In genomic region chr4:183721207-183722081, GRCh38 we compare ENCODE assay signal across 1 cellular context.
A peak's percentile ranks its signal among the peaks of the same experiment; 100 is the strongest.
TF ChIP-seq lines count a peak whose summit lies in the region.

No MANE protein-coding gene starts in this region.

TF ChIP-seq in HepG2, 621 proteins besides CTCF, POLR2A, EP300 and RAD21 (continued from another document and continues in another):
- no peak for TF ChIP-seq CREB1 (IDR thresholded peaks at IDR 0.05)
- TF ChIP-seq CREB1 (CRISPR knock-in tag; IDR thresholded peaks at IDR 0.05) = 0 out of 2 replicates have a peak, but pooled peaks have one; percentile 36
- no peak for TF ChIP-seq GTF3A (CRISPR knock-in tag; conservative IDR thresholded peaks at IDR 0.05)
- TF ChIP-seq KLF12 (CRISPR knock-in tag; IDR thresholded peaks at IDR 0.05; ENCODE audit: borderline replicate concordance) = 0 out of 2 replicates have a peak, but pooled peaks have one; percentile 32
- TF ChIP-seq MED1 (CRISPR knock-in tag; IDR thresholded peaks at IDR 0.05) = peak; percentile 69
- no peak for TF ChIP-seq HINFP (CRISPR knock-in tag; IDR thresholded peaks at IDR 0.05; ENCODE audit: low read depth)
- 0 out of 2 replicates have a peak, but pooled peaks have one; percentile 30 for TF ChIP-seq SALL2 (CRISPR knock-in tag; IDR thresholded peaks at IDR 0.05)
- peak; percentile 21; the same call in 1 of the 2 replicates for TF ChIP-seq TBX2 (CRISPR knock-in tag; IDR thresholded peaks at IDR 0.05; ENCODE audit: borderline replicate concordance)
- no peak for TF ChIP-seq ZNF280D (CRISPR knock-in tag; IDR thresholded peaks at IDR 0.05)
- TF ChIP-seq ZNF614 (CRISPR knock-in tag; IDR thresholded peaks at IDR 0.05; ENCODE audit: borderline replicate concordance) = peak; percentile 92
- no peak; the same call in 1 of the 2 replicates for TF ChIP-seq ZNF749 (CRISPR knock-in tag; IDR thresholded peaks at IDR 0.05; ENCODE audit: borderline replicate concordance)
- peak; percentile 67 for TF ChIP-seq TFAP4 (IDR thresholded peaks at IDR 0.05; ENCODE audit: borderline replicate concordance, low read depth)
- no peak for TF ChIP-seq MAF1 (CRISPR knock-in tag; IDR thresholded peaks at IDR 0.05; ENCODE audit: borderline replicate concordance)
- TF ChIP-seq PAXIP1 (CRISPR knock-in tag; conservative IDR thresholded peaks at IDR 0.05) = peak; percentile 88
- no peak for TF ChIP-seq ZNF225 (CRISPR knock-in tag; IDR thresholded peaks at IDR 0.05)
- peak; percentile 70; the same call in 1 of the 2 replicates for TF ChIP-seq HIC2 (CRISPR knock-in tag; IDR thresholded peaks at IDR 0.05; ENCODE audit: low read depth)
- no peak for TF ChIP-seq NRL (CRISPR knock-in tag; IDR thresholded peaks at IDR 0.05; ENCODE audit: borderline replicate concordance)
- TF ChIP-seq SALL1 (CRISPR knock-in tag; IDR thresholded peaks at IDR 0.05) = peak; percentile 94
- TF ChIP-seq ZNF264 (CRISPR knock-in tag; IDR thresholded peaks at IDR 0.05) = peak; percentile 82; the same call in 1 of the 2 replicates
- TF ChIP-seq ZMYM4 (CRISPR knock-in tag; IDR thresholded peaks at IDR 0.05) = peak; percentile 87
- TF ChIP-seq ZNF468 (CRISPR knock-in tag; IDR thresholded peaks at IDR 0.05) = no peak
- TF ChIP-seq ERF (CRISPR knock-in tag; IDR thresholded peaks at IDR 0.05) = peak; percentile 46; the same call in 1 of the 2 replicates
- TF ChIP-seq NR2C2 (CRISPR knock-in tag; IDR thresholded peaks at IDR 0.05; ENCODE audit: borderline replicate concordance) = 0 out of 2 replicates have a peak, but pooled peaks have one; percentile 55
- 0 out of 2 replicates have a peak, but pooled peaks have one; percentile 26 for TF ChIP-seq ZNF564 (CRISPR knock-in tag; IDR thresholded peaks at IDR 0.05)
- TF ChIP-seq ZBTB7B (CRISPR knock-in tag; IDR thresholded peaks at IDR 0.05) = peak; percentile 37
- TF ChIP-seq ZNF512 (CRISPR knock-in tag; IDR thresholded peaks at IDR 0.05) = no peak
- TF ChIP-seq MIER2 (CRISPR knock-in tag; IDR thresholded peaks at IDR 0.05) = 0 out of 2 replicates have a peak, but pooled peaks have one; percentile 9
- peak; percentile 39; the same call in 1 of the 2 replicates for TF ChIP-seq CBX5 (CRISPR knock-in tag; IDR thresholded peaks at IDR 0.05; ENCODE audit: borderline replicate concordance)
- no peak for TF ChIP-seq LCORL (IDR thresholded peaks at IDR 0.05)
- peak; percentile 39; the same call in 1 of the 2 replicates for TF ChIP-seq LCORL (CRISPR knock-in tag; IDR thresholded peaks at IDR 0.05)
- TF ChIP-seq ZNF557 (CRISPR knock-in tag; IDR thresholded peaks at IDR 0.05) = no peak
- TF ChIP-seq TFDP2 (CRISPR knock-in tag; IDR thresholded peaks at IDR 0.05) = no peak
- peak; percentile 33 for TF ChIP-seq TEAD3 (CRISPR knock-in tag; optimal IDR thresholded peaks at IDR 0.05; ENCODE audit: borderline replicate concordance)
- peak; percentile 85 for TF ChIP-seq RXRB (CRISPR knock-in tag; IDR thresholded peaks at IDR 0.05; ENCODE audit: borderline replicate concordance)
- peak; percentile 36 to 72; a peak in 2 of 4 replicates for TF ChIP-seq HMGXB4 (CRISPR knock-in tag; IDR thresholded peaks at IDR 0.05; ENCODE audit: borderline replicate concordance in 1 of 2, low read depth in 1 of 2)
- TF ChIP-seq NR2F6 (IDR thresholded peaks at IDR 0.05) = peak; percentile 78
- TF ChIP-seq NR2F6 (CRISPR knock-in tag; IDR thresholded peaks at IDR 0.05) = peak; percentile 92
- TF ChIP-seq U2AF2 (IDR thresholded peaks at IDR 0.05; ENCODE audit: low read depth, low read length) = no peak
- TF ChIP-seq MEF2D (CRISPR knock-in tag; IDR thresholded peaks at IDR 0.05) = no peak
- no peak for TF ChIP-seq E2F5 (CRISPR knock-in tag; conservative IDR thresholded peaks at IDR 0.05)
- TF ChIP-seq ZMYM3 (CRISPR knock-in tag; IDR thresholded peaks at IDR 0.05) = peak; percentile 68
- TF ChIP-seq ZHX1 (CRISPR knock-in tag; IDR thresholded peaks at IDR 0.05; ENCODE audit: low read depth) = no peak
- 0 out of 2 replicates have a peak, but pooled peaks have one; percentile 16 for TF ChIP-seq ZNF556 (CRISPR knock-in tag; IDR thresholded peaks at IDR 0.05; ENCODE audit: borderline replicate concordance)
